22 cellular contexts compared by ENCODE assay signal in the genomic region with DNA sequence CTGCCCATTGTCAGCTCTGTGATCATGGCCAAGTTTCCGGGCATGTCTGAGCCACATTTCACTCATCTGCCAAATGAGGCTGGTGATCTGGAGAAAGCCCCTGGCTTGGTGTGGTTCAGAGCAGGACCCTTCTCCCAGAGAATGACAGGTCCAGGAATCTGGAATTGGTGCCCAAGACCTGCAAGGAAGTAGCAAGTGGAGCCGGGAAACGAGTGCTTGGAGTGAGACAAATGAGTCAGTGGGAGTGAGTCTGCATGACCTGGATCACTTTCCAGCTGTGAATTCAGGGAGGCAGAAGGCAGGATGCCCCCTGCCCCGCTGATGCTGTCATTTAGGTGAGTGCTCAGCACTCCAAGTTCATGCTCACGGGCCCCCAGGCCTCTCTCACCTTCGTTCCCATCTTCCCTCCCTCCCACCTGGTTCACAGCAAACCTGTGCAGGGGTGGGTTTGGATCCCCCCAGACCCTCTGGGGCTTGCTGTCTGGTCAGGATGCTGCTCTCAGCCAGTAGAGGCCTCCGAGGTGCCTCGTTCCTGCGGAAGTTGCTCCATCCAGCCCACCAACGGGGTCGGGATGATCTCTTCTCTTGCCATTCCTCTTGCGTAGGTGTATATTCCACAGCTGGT.
"Had no signal": no experiment of that assay in that cellular context is flagged by ENCODE, and none has a peak within 500 bp of the region (broad histone marks: within the 10 kb centered on the region; RNA-seq: fewer than 3 reads in every experiment).

No MANE protein-coding gene starts in this region.

- H3K4me1 Mint-ChIP-seq: activated naive CD8-positive, alpha-beta T cell treated with anti-CD3 and anti-CD28 coated beads, Interleukin-2, amount 50 U/mL, for 24 hours; central memory CD8-positive, alpha-beta T cell had no signal

- H3K9me3 Mint-ChIP-seq: activated naive CD8-positive, alpha-beta T cell treated with anti-CD3 and anti-CD28 coated beads, Interleukin-2, amount 50 U/mL, for 24 hours; central memory CD8-positive, alpha-beta T cell; nephron progenitor cell; T-helper 1 cell treated with Interleukin-12 subunit alpha and Interleukin-12 subunit beta and Interleukin-4 antibody, amounts not matched to agents 30 μg/mL and 1 μg/mL, for 36 hours had no signal

- DNase-seq: activated CD4-positive, alpha-beta T cell treated with anti-CD3 and anti-CD28 coated beads for 48 hours; activated CD4-positive, alpha-beta T cell treated with anti-CD3 and anti-CD28 coated beads, Interleukin-2, amount 50 U/mL, for 48 hours; activated CD8-positive, alpha-beta memory T cell treated with anti-CD3 and anti-CD28 coated beads for 24 hours; activated gamma-delta T cell; activated naive CD4-positive, alpha-beta T cell treated with anti-CD3 and anti-CD28 coated beads, Interleukin-2, amount 50 U/mL, for 16 hours; activated naive CD8-positive, alpha-beta T cell treated with anti-CD3 and anti-CD28 coated beads, Interleukin-2, amount 50 U/mL, for 24 hours; amygdala; dermis blood vessel endothelial cell; effector CD4-positive, alpha-beta T cell; foreskin keratinocyte; heart left ventricle; left ventricle myocardium inferior; mucosa of descending colon; nephron progenitor cell; retina; stimulated activated naive CD4-positive, alpha-beta T cell; T1000; WERI-Rb-1 had no signal

- H3K27me3 Mint-ChIP-seq: activated naive CD8-positive, alpha-beta T cell treated with anti-CD3 and anti-CD28 coated beads, Interleukin-2, amount 50 U/mL, for 24 hours had no signal

- FAIRE-seq: colon had no signal

- ATAC-seq: activated CD4-positive, CD25-positive, alpha-beta regulatory T cell treated with anti-CD3 and anti-CD28 coated beads, Interleukin-2, amount 50 U/mL, for 24 hours; activated naive CD8-positive, alpha-beta T cell treated with anti-CD3 and anti-CD28 coated beads, Interleukin-2, amount 50 U/mL, for 24 hours; foreskin keratinocyte; heart left ventricle; mucosa of descending colon had no signal

- H3K4me3 Mint-ChIP-seq: activated naive CD8-positive, alpha-beta T cell treated with anti-CD3 and anti-CD28 coated beads, Interleukin-2, amount 50 U/mL, for 24 hours; central memory CD8-positive, alpha-beta T cell; nephron progenitor cell; T-helper 1 cell treated with Interleukin-12 subunit alpha and Interleukin-12 subunit beta and Interleukin-4 antibody, amounts not matched to agents 30 μg/mL and 1 μg/mL, for 36 hours had no signal

- H3K27ac Mint-ChIP-seq: activated naive CD8-positive, alpha-beta T cell treated with anti-CD3 and anti-CD28 coated beads, Interleukin-2, amount 50 U/mL, for 24 hours; nephron progenitor cell; T-helper 1 cell treated with Interleukin-12 subunit alpha and Interleukin-12 subunit beta and Interleukin-4 antibody, amounts not matched to agents 30 μg/mL and 1 μg/mL, for 36 hours had no signal
